ENCODE assay signal across 14 cellular contexts in the genomic region with DNA sequence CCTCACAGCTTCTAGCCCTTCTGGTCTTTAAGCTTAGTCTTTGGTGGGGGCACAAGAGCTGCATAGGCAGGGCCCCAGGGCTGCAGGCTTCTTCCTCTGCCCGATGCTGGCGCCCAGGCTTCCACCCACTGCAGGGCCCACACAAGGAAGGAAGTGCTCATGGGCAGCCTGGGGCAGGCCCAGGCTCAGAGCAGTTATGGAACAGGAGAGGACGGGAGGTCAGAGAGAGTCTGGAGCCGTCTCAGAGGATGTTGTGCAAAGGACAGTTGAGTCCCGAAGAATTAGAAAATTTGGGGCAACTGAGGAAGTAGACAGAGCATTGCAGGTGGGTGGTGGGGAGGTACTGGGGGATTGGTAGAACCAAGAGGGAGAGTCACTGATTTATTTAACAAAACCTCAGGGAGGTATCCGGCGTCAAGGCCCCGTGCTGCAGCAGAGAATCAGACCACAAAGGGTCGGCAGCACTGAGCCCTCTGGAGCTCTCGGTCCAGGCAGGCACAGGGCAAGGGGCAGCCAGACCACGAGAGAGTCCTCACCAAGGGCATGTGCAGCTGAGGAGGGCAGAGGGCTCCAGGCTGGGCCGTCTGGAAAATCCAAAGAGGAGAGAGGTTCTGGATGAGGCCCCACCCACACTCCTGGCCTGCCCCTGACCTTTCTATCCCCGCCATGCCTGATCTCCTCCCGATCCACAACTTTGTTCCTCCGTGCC.
A peak's percentile ranks its signal among the peaks of the same experiment; 100 is the strongest.
DNase-seq lines count a peak whose midpoint lies in the region; ATAC-seq and TF ChIP-seq lines count a peak whose summit lies in the region.
"Had no signal": no experiment of that assay in that cellular context is flagged by ENCODE, and none has a peak within 500 bp of the region (broad histone marks: within the 10 kb centered on the region; RNA-seq: fewer than 3 reads in every experiment).

No MANE protein-coding gene starts in this region.

- H3K18ac ChIP-seq in H9 (ENCODE audit: insufficient read length, low read depth, low read length), result no peak overlapping the region

- no peaks in the 10 kb centered on the region for H3K79me2 ChIP-seq in H9 (ENCODE audit: insufficient read depth, low read length)

- H3K27ac ChIP-seq in H9 (ENCODE audit: insufficient read length, low read depth, low read length) (no peak overlapping the region), upper lobe of right lung (no peak overlapping the region)
- H3K27ac ChIP-seq: KMS-11, RWPE1, SJSA1 had no signal

- no peak overlapping the region for H4K91ac ChIP-seq in H9 (ENCODE audit: insufficient read length, low read depth, low read length)

- no peak overlapping the region for H3K4me3 Mint-ChIP-seq in H9
- peak overlapping the region; percentile 16 for H3K4me3 Mint-ChIP-seq in nephron progenitor cell
- H3K4me3 Mint-ChIP-seq: CD4-positive, alpha-beta T cell had no signal

- no peaks in the 10 kb centered on the region for H3K79me1 ChIP-seq in H9 (ENCODE audit: insufficient read depth, low read depth, low read length, poor library complexity, severe bottlenecking)

- no peak overlapping the region for H4K8ac ChIP-seq in H9 (replicated peaks; ENCODE audit: insufficient read length, low read depth, low read length)

- H3K27ac Mint-ChIP-seq in H9 (no peak overlapping the region; a peak in 1 of 7 replicates), nephron progenitor cell (no peak overlapping the region)
- H3K27ac Mint-ChIP-seq: CD4-positive, alpha-beta T cell had no signal

- no peak overlapping the region for H3K4ac ChIP-seq in H9 (ENCODE audit: low read depth, low read length)

- no peak overlapping the region for H2AFZ ChIP-seq in H9 (ENCODE audit: low read length)

- H4K5ac ChIP-seq in H9 (ENCODE audit: insufficient read length, low read depth, low read length), result no peak overlapping the region

- no peak overlapping the region for H3K4me2 ChIP-seq in H9 (ENCODE audit: insufficient read depth, insufficient read length, low read length)
- H3K4me2 ChIP-seq: KMS-11 had no signal

- H3K27me3 Mint-ChIP-seq in H9 (ENCODE audit: low read depth) (peaks cover 77% of the 10 kb centered on the region), nephron progenitor cell (ENCODE audit: low read depth, poor library complexity) (peaks cover 61% of the 10 kb centered on the region)
- H3K27me3 Mint-ChIP-seq: CD4-positive, alpha-beta T cell had no signal

- no peak overlapping the region for H3K56ac ChIP-seq in H9 (ENCODE audit: insufficient read length, low read depth, low read length)

- H3K4me1 Mint-ChIP-seq in H9 (no peaks in the 10 kb centered on the region; a peak in 1 of 4 replicates), nephron progenitor cell (peaks cover 11% of the 10 kb centered on the region)

- ATAC-seq in upper lobe of right lung (no peak), HG03025 (IDR thresholded peaks at IDR 0.05; ENCODE audit: low FRiP score, unreplicated experiment) (no peak)

- no peak overlapping the region for H3T11ph ChIP-seq in H9 (ENCODE audit: low read length)

- H3K23me2 ChIP-seq in H9 (ENCODE audit: insufficient read length, low read depth, low read length, poor library complexity, severe bottlenecking), result no peaks in the 10 kb centered on the region

- H3K23ac ChIP-seq in H9 (ENCODE audit: insufficient read length, low read depth, low read length), result no peak overlapping the region

- H3K9me3 ChIP-seq in H9 (ENCODE audit: control insufficient read depth, low read depth, low read length) (no peaks in the 10 kb centered on the region), upper lobe of right lung (no peaks in the 10 kb centered on the region)

- DNase-seq in H9 (peak; percentile 23), UCSD-AML1 (lab: John Stamatoyannopoulos, UW; ENCODE audit: unreplicated experiment) (peak; percentile 49), nephron progenitor cell (no peak), upper lobe of right lung (peak; percentile 65), middle frontal gyrus (ENCODE audit: extremely low spot score, low spot score) (no peak)
- DNase-seq in activated CD8-positive, alpha-beta memory T cell treated with anti-CD3 and anti-CD28 coated beads for 24 hours, result no peak
- DNase-seq: CD4-positive, alpha-beta T cell; HCEC 1CT; NCI-H1048; NCI-H82 had no signal

- H3K9me3 Mint-ChIP-seq in H9 (0 out of 5 replicates have a peak, but pooled peaks cover 0 to 5% of the 10 kb centered on the region in 2 experiments), nephron progenitor cell (peaks cover 7% of the 10 kb centered on the region)
- H3K9me3 Mint-ChIP-seq: CD4-positive, alpha-beta T cell had no signal

- H3K36me3 ChIP-seq in upper lobe of right lung, result no peaks in the 10 kb centered on the region
- H3K36me3 ChIP-seq: SJSA1 had no signal

- H3K9ac ChIP-seq in H9 (ENCODE audit: extremely low read depth, insufficient read length, low read length), result no peak overlapping the region
- H3K9ac ChIP-seq: KMS-11 had no signal

- WGBS in H9 (ENCODE audit: extremely low coverage, insufficient read length, low lambda C conversion rate), result no CpG with 5 or more reads among the region's 15 CpGs

- H2AK5ac ChIP-seq in H9 (ENCODE audit: insufficient read length, low read length), result no peak overlapping the region

- intact Hi-C loops in upper lobe of right lung (cut with DNase I), result no loop called here

- H2BK5ac ChIP-seq in H9 (ENCODE audit: insufficient read length, low read length), result no peak overlapping the region

- H3K4me3 ChIP-seq in upper lobe of right lung, result no peak overlapping the region
- H3K4me3 ChIP-seq: SJSA1 had no signal

- H3K27me3 ChIP-seq in H9 (ENCODE audit: insufficient read depth, low read length) (no peaks in the 10 kb centered on the region), upper lobe of right lung (no peaks in the 10 kb centered on the region)
- H3K27me3 ChIP-seq: SJSA1 had no signal

- no peak overlapping the region for H2BK15ac ChIP-seq in H9 (ENCODE audit: low read depth, low read length)

- H4K20me1 ChIP-seq in H9 (ENCODE audit: control insufficient read depth, insufficient read depth, insufficient read length), result no peaks in the 10 kb centered on the region

- H3K36me3 Mint-ChIP-seq in H9 (ENCODE audit: insufficient read depth in 1 of 3, low read depth in 3 of 3) (no peaks in the 10 kb centered on the region), nephron progenitor cell (ENCODE audit: low read depth) (no peaks in the 10 kb centered on the region)

- H2BK120ac ChIP-seq in H9 (ENCODE audit: low read depth, low read length, poor library complexity, severe bottlenecking), result no peak overlapping the region

- TF ChIP-seq CTCF in H9 (conservative IDR thresholded peaks at IDR 0.05) (no peak), nephron progenitor cell (IDR thresholded peaks at IDR 0.05) (no peak), upper lobe of right lung (IDR thresholded peaks at IDR 0.05) (no peak)

- H3K4me1 ChIP-seq in H9 (ENCODE audit: insufficient read depth, low read length) (no peaks in the 10 kb centered on the region), upper lobe of right lung (no peaks in the 10 kb centered on the region)
- H3K4me1 ChIP-seq: SJSA1 had no signal

- H3K14ac ChIP-seq in H9 (ENCODE audit: insufficient read depth, low read length), result no peak overlapping the region; the same call in 1 of the 2 replicates

- H2BK20ac ChIP-seq in H9 (ENCODE audit: low read depth, low read length, poor library complexity, severe bottlenecking), result no peak overlapping the region

- H2BK12ac ChIP-seq in H9 (ENCODE audit: insufficient read length, low read depth, low read length), result no peak overlapping the region

Comparison
In these comparisons a context has a peak if more than half of its experiments do, and no peak if none do; other contexts are left out.
1. DNase-seq: peak in H9 (single experiment), UCSD-AML1 (single experiment) and upper lobe of right lung (single experiment); none in nephron progenitor cell (single experiment), activated CD8-positive, alpha-beta memory T cell treated with anti-CD3 and anti-CD28 coated beads for 24 hours (single experiment) and middle frontal gyrus (single experiment).